In the genomic region with DNA sequence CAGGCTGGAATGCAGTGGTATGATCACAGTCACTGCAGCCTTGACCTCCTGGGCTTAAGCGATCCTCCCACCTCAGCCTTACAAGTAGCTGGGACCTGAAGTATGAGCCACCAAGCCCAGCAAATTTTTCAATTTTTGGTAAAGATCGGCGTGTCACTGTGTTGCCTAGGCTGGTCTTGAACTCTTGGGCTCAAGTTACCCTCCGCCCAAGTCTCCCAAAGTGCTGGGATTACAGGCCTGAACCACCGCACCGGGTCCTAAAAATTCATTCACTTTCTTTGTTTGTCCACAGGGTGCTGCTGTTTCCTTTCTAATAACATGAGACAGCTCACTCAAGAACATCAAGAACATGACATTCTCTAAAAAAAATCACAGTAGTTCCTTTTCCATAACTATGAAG, we compare ENCODE assay signal across 7 cellular contexts.
A peak's percentile ranks its signal among the peaks of the same experiment; 100 is the strongest.
DNase-seq lines count a peak whose midpoint lies in the region; ATAC-seq and TF ChIP-seq lines count a peak whose summit lies in the region.
"Not testable (repeated sequence)": the region's sequence is repeated elsewhere in the genome, so short reads cannot be mapped to it uniquely, and the experiment has no call there.

No MANE protein-coding gene starts in this region.

- CTCF ChIA-PET in PC-3 (lab: Charles Lee): not testable (repeated sequence)

- not testable (repeated sequence) for H3K36me3 Mint-ChIP-seq in chondrocyte (ENCODE audit: low read depth)

- not testable (repeated sequence) for H3K4me3 Mint-ChIP-seq in chondrocyte (ENCODE audit: unreplicated experiment)

- H3K9me3 ChIP-seq in DND-41 (ENCODE audit: insufficient read depth, low read length, severe bottlenecking); Loucy (ENCODE audit: insufficient read depth, low read depth, low read length); liver (ENCODE audit: control insufficient read depth in 4 of 4, low read length in 3 of 4): not testable (repeated sequence)
- H3K9me3 ChIP-seq in PC-3 (ENCODE audit: low read length): peaks cover 39% of the 10 kb centered on the region

- not testable (repeated sequence) for H3K79me2 ChIP-seq in DND-41 (ENCODE audit: insufficient read depth, low read length); Loucy (ENCODE audit: insufficient read depth, low read length); PC-3 (ENCODE audit: low read length)

- peaks cover 77% of the 10 kb centered on the region for H3K9me3 Mint-ChIP-seq in chondrocyte (ENCODE audit: low read depth)

- H3K36me3 ChIP-seq in DND-41 (ENCODE audit: insufficient read depth, low read length); Loucy (ENCODE audit: insufficient read depth, low read length); PC-3 (ENCODE audit: low read depth, low read length); liver (ENCODE audit: control insufficient read depth in 4 of 4, insufficient read depth in 3 of 4, low read depth in 1 of 4, low read length in 3 of 4): not testable (repeated sequence)

- not testable (repeated sequence) for H3K27ac Mint-ChIP-seq in chondrocyte (ENCODE audit: unreplicated experiment)

- ATAC-seq in DND-41 (ENCODE audit: insufficient read depth, low read depth); PC-3: not testable (repeated sequence)

- H3K4me2 ChIP-seq in DND-41 (ENCODE audit: insufficient read depth, low read length); Loucy (ENCODE audit: low read depth, low read length, poor library complexity, severe bottlenecking); PC-3 (ENCODE audit: low read length): not testable (repeated sequence)

- not testable (repeated sequence) for H3K27me3 Mint-ChIP-seq in chondrocyte (ENCODE audit: low read depth)

- H3K4me1 ChIP-seq in DND-41 (ENCODE audit: insufficient read depth, low read length): peaks cover 11% of the 10 kb centered on the region
- not testable (repeated sequence) for H3K4me1 ChIP-seq in Loucy (ENCODE audit: insufficient read depth, low read length, poor library complexity, severe bottlenecking); PC-3 (ENCODE audit: insufficient read depth, low read length); liver (ENCODE audit: control insufficient read depth in 4 of 4, insufficient read depth in 4 of 4, low read length in 3 of 4)

- not testable (repeated sequence) for H3K9ac ChIP-seq in DND-41 (ENCODE audit: low read depth, low read length); Loucy (ENCODE audit: low read depth, low read length, poor library complexity, severe bottlenecking); PC-3 (ENCODE audit: low read length); liver (ENCODE audit: low read depth in 1 of 2, low read length in 2 of 2)

- not testable (repeated sequence) for H4K20me1 ChIP-seq in DND-41 (ENCODE audit: insufficient read depth, low read length); Loucy (ENCODE audit: insufficient read depth, low read length, poor library complexity, severe bottlenecking); PC-3 (ENCODE audit: low read length)

- H3K9me2 ChIP-seq in Loucy (replicated peaks; ENCODE audit: low read depth, low read length); PC-3 (replicated peaks; ENCODE audit: low read length): not testable (repeated sequence)

- not testable (repeated sequence) for H3K27me3 ChIP-seq in DND-41 (ENCODE audit: insufficient read depth, low read length, poor library complexity); Loucy (ENCODE audit: insufficient read depth, low read length, poor library complexity, severe bottlenecking); PC-3 (ENCODE audit: low read length); liver (ENCODE audit: control insufficient read depth in 4 of 4, insufficient read depth in 4 of 4, low read length in 3 of 4)

- H2AFZ ChIP-seq in DND-41 (ENCODE audit: low read depth, low read length); Loucy (ENCODE audit: low read length); PC-3 (ENCODE audit: low read length): not testable (repeated sequence)

- BruUV-seq in PC-3 (replicated peaks; lab: Mats Ljungman, UMichigan): not testable (repeated sequence)

- intact Hi-C loops in PC-3 (cut with micrococcal nuclease): not testable (repeated sequence)

- peak; percentile 45 to 63 for TF ChIP-seq RAD21 in liver (IDR thresholded peaks at IDR 0.05)

- 54% methylated on average over 6 of the region's 6 CpGs for WGBS in liver

- H3K4me1 Mint-ChIP-seq in chondrocyte (ENCODE audit: low read depth): not testable (repeated sequence)

- POLR2A ChIA-PET in PC-3 (lab: Charles Lee; ENCODE audit: unreplicated experiment): not testable (repeated sequence)

- peak; percentile 43 for DNase-seq in DND-41
- peak; percentile 9 for DNase-seq in HK-2 (ENCODE audit: unreplicated experiment)
- DNase-seq in PC-3: peak; percentile 63
- DNase-seq in SW480 (ENCODE audit: low spot score): peak; percentile 29
- DNase-seq in chondrocyte (ENCODE audit: low spot score): peak; percentile 92

- H3K4me3 ChIP-seq in DND-41 (ENCODE audit: low read depth in 1 of 2, low read length in 2 of 2); Loucy (ENCODE audit: low read length, poor library complexity, severe bottlenecking); PC-3 (ENCODE audit: low read length); liver (ENCODE audit: low read depth in 1 of 3, low read length in 3 of 3): not testable (repeated sequence)

- not testable (repeated sequence) for H3K27ac ChIP-seq in DND-41 (ENCODE audit: low read length); PC-3 (ENCODE audit: low read length); liver (ENCODE audit: low read depth in 1 of 2, low read length in 2 of 2)

- not testable (repeated sequence) for H3F3A ChIP-seq in Loucy (ENCODE audit: low read depth); PC-3 (ENCODE audit: low read length, unreplicated experiment)

- TF ChIP-seq CTCF in DND-41 (IDR thresholded peaks at IDR 0.05; ENCODE audit: borderline replicate concordance, extremely low read depth, low read length, poor library complexity, severe bottlenecking): peak; percentile 62
- peak; percentile 35 for TF ChIP-seq CTCF in Loucy (conservative IDR thresholded peaks at IDR 0.05; ENCODE audit: low read length)
- TF ChIP-seq CTCF in PC-3 (conservative IDR thresholded peaks at IDR 0.05; ENCODE audit: low read depth, low read length): peak; percentile 52
- peak; percentile 37 for TF ChIP-seq CTCF in chondrocyte (IDR thresholded peaks at IDR 0.05)
- TF ChIP-seq CTCF in liver (IDR thresholded peaks at IDR 0.05; ENCODE audit: low read depth, low read length, missing input control): peak; percentile 24

Comparison
In these comparisons a context has a peak if more than half of its experiments do, and no peak if none do; other contexts are left out.
1. DNase-seq: peak in every context shown above with its lines; median percentile 92 in chondrocyte; 63 in PC-3; 43 in DND-41; 29 in SW480; 9 in HK-2.